Comparison of ENCODE assay signal across 8 cellular contexts in genomic region chr19:6532244-6532999, GRCh38. TPM values are rescaled to one million over a fixed set of nuclear protein-coding genes. Genes with fewer than 3 reads are reported as not detected.
DNase-seq lines count a peak whose midpoint lies in the region; ATAC-seq and TF ChIP-seq lines count a peak whose summit lies in the region.

No MANE protein-coding gene starts in this region.

- in situ Hi-C loops in transverse colon (cut with MboI; ENCODE audit: low pct_ligation_motif_present in 1 of 4, low pct_unique_long_range_greater_than_20kb in 1 of 4, low sequenced_read_pairs in 3 of 4): no loop called here

- peak overlapping the region; percentile 75 for H3K4me3 Mint-ChIP-seq in type B pancreatic cell

- H3K36me3 ChIP-seq in transverse colon: no peaks in the 10 kb centered on the region

- peak overlapping the region; percentile 63 to 74 for H3K4me3 ChIP-seq in foreskin fibroblast (ENCODE audit: low read depth in 1 of 2, low read length in 2 of 2)
- H3K4me3 ChIP-seq in transverse colon: peak overlapping the region in 2 of 4 donors; percentile 56 to 64

- peak overlapping the region; percentile 36 for H3K27ac Mint-ChIP-seq in type B pancreatic cell

- intact Hi-C loops in transverse colon (cut with DNase I; ENCODE audit: low total_unique reads): loop anchor here (10.0 kb wide), 1 partner anchor 342 kb away; no protein-coding TSS in a partner anchor

- 18 to 47% methylated on average over 5 to 31 of the region's 31 CpGs for WGBS in transverse colon (ENCODE audit: low coverage in 1 of 2), 2 donors

- no peak for TF ChIP-seq POLR2A in transverse colon (IDR thresholded peaks at IDR 0.05)

- no peaks in the 10 kb centered on the region for H3K9me3 ChIP-seq in transverse colon

- H3K27me3 ChIP-seq in transverse colon: peaks cover 21% of the 10 kb centered on the region

- no peak for TF ChIP-seq CTCF in foreskin fibroblast (IDR thresholded peaks at IDR 0.05; ENCODE audit: low read depth, low read length)
- no peak for TF ChIP-seq CTCF in type B pancreatic cell (conservative IDR thresholded peaks at IDR 0.05)
- TF ChIP-seq CTCF in transverse colon (IDR thresholded peaks at IDR 0.05): no peak

- H3K36me3 Mint-ChIP-seq in type B pancreatic cell: no peaks in the 10 kb centered on the region

- peaks cover 5% of the 10 kb centered on the region for H3K4me1 Mint-ChIP-seq in type B pancreatic cell (ENCODE audit: unreplicated experiment)

- no peak overlapping the region for H3K27ac ChIP-seq in transverse colon

- H3K27me3 Mint-ChIP-seq in type B pancreatic cell: peaks cover 65% of the 10 kb centered on the region

- ATAC-seq in HG02938 (IDR thresholded peaks at IDR 0.05; ENCODE audit: unreplicated experiment): no peak
- no peak for ATAC-seq in GM21526 (IDR thresholded peaks at IDR 0.05; ENCODE audit: low FRiP score, unreplicated experiment)

- peak; percentile 65 for DNase-seq in activated effector memory CD4-positive, alpha-beta T cell treated with anti-CD3 and anti-CD28 coated beads, Interleukin-2, amount 50 U/mL, for 16 hours
- no peak for DNase-seq in activated effector memory CD4-positive, alpha-beta T cell treated with Interleukin-2 at 50 U/mL for 16 hours
- DNase-seq in SKM-1 (lab: John Stamatoyannopoulos, UW; ENCODE audit: unreplicated experiment) (peak; percentile 81), foreskin fibroblast (no peak), type B pancreatic cell (ENCODE audit: extremely low spot score, unreplicated experiment) (no peak), transverse colon (no peak)

- TF ChIP-seq EP300 in transverse colon (IDR thresholded peaks at IDR 0.05; ENCODE audit: low read depth): no peak

- peaks cover 10 to 47% (median 26%) of the 10 kb centered on the region in 4 donors for H3K4me1 ChIP-seq in transverse colon

- H3K9me3 Mint-ChIP-seq in type B pancreatic cell: no peaks in the 10 kb centered on the region

RNA-seq across cellular contexts. Expression of gene TNFSF9, which starts 1.6 kb away (rescaled TPM):
- total RNA-seq in type B pancreatic cell (ENCODE audit: low replicate concordance): 1.3 and 3.4 TPM in 2 replicates
- 1 to 10 TPM in 1 of 4 donors, under 1 TPM in 1, not detected in 2; 0.95 to 2.7 TPM for total RNA-seq in transverse colon

RNA-seq across cellular contexts. Expression of gene TUBB4A, which starts 30.3 kb away (rescaled TPM):
- total RNA-seq in type B pancreatic cell (ENCODE audit: low replicate concordance) (6.8 and 10.9 TPM in 2 replicates), transverse colon (1 to 10 TPM in 2 of 4 donors, under 1 TPM in 1, not detected in 1; 0.60 to 1.3 (median 1.1) TPM)

RNA-seq across cellular contexts. Expression of gene DENND1C, which starts 50.8 kb away (rescaled TPM):
- 0.93 and 0.94 TPM in 2 replicates for total RNA-seq in type B pancreatic cell (ENCODE audit: low replicate concordance)
- total RNA-seq in transverse colon: 1 to 10 TPM in 3 of 4 donors, under 1 TPM in 1; 0.40 to 7.5 (median 5.0) TPM

RNA-seq across cellular contexts. Expression of gene CD70, which starts 58.5 kb away (rescaled TPM):
- total RNA-seq in type B pancreatic cell (ENCODE audit: low replicate concordance) (0.74 and 1.0 TPM in 2 replicates), transverse colon (not detected)

Comparison
In these comparisons a context has a peak if more than half of its experiments do, and no peak if none do; other contexts are left out.
1. DNase-seq: peak in activated effector memory CD4-positive, alpha-beta T cell treated with anti-CD3 and anti-CD28 coated beads, Interleukin-2, amount 50 U/mL, for 16 hours (single experiment) and SKM-1 (single experiment); none in activated effector memory CD4-positive, alpha-beta T cell treated with Interleukin-2 at 50 U/mL for 16 hours (single experiment), foreskin fibroblast (0 of 2), type B pancreatic cell (single experiment) and transverse colon (single experiment).